ENCODE assay signal across 8 cellular contexts in the genomic region with DNA sequence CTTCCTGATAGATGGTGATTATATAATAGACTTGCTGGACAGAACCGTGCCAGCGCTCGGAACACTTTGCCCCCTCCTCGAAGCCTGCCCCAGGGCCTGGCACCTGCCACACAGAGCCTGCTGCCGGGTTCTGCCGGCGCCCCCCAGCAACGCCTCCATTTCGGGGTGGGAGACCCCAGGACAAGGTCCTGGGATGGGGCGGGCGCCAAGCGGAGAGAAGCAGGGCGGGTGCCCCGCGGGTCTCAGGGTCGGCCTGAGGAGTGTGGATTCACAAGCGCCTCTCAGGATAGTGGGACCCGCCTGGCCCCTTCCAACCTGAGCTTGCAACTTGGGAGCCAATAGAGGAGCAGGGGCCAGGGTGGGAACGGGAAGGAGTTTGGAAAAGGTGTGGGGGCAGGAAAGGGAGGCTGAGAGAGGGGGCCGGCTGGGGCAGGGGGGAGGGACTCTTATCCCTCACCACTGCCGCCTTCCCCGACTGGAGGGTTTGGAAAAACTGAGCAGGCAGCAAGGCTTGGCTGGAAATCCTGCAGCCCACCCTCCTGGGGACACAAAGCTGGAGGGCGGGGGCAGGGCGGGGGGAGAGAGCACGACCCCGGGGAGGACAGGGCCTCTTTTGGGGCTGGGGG. TPM values are rescaled to one million over a fixed set of nuclear protein-coding genes. Genes with fewer than 3 reads are reported as not detected.
A peak's percentile ranks its signal among the peaks of the same experiment; 100 is the strongest.
DNase-seq lines count a peak whose midpoint lies in the region; ATAC-seq, FAIRE-seq and TF ChIP-seq lines count a peak whose summit lies in the region.

No MANE protein-coding gene starts in this region.

- peaks cover 46% of the 10 kb centered on the region for H3K4me1 Mint-ChIP-seq in Calu3 (ENCODE audit: low read depth, unreplicated experiment)

- H3K4me3 Mint-ChIP-seq in Calu3 (ENCODE audit: low read depth, unreplicated experiment) = peak overlapping the region; percentile 83

- H3K36me3 ChIP-seq in K562 (ENCODE audit: control insufficient read depth, insufficient read depth, low read length) = no peaks in the 10 kb centered on the region
- no peaks in the 10 kb centered on the region for H3K36me3 ChIP-seq in small intestine (ENCODE audit: control insufficient read depth in 2 of 2, insufficient read depth in 2 of 2, low read length in 2 of 2)

- H3K4me2 ChIP-seq in K562 (ENCODE audit: insufficient read depth, low read length) = peak overlapping the region; percentile 91

- no peak for TF ChIP-seq CTCF in Calu3 (IDR thresholded peaks at IDR 0.05; ENCODE audit: unreplicated experiment)
- TF ChIP-seq CTCF in K562 (IDR thresholded peaks at IDR 0.05 in 2 of 3, conservative IDR thresholded peaks at IDR 0.05 in 1 of 3; ENCODE audit: insufficient read depth in 2 of 3, low read depth in 1 of 3, low read length in 3 of 3) = no peak

- no peak for FAIRE-seq in K562 (lab: Jason Lieb, UNC)
- FAIRE-seq in small intestine (lab: Jason Lieb, UNC) = no peak

- H3K27ac ChIP-seq in K562 (ENCODE audit: extremely low read depth, low read depth, low read length) (peak overlapping the region; percentile 51), small intestine (ENCODE audit: low read depth in 1 of 2, low read length in 1 of 2) (peak overlapping the region; percentile 94 to 97)

- peak overlapping the region; percentile 96 for H2AFZ ChIP-seq in K562 (ENCODE audit: low read depth, low read length)

- no peak; a peak in 1 of 4 replicates for TF ChIP-seq RAD21 in K562 (CRISPR knock-in tag; conservative IDR thresholded peaks at IDR 0.05 in 1 of 2, IDR thresholded peaks at IDR 0.05 in 1 of 2)

- peaks cover 61% of the 10 kb centered on the region for H3K36me3 Mint-ChIP-seq in Calu3 (ENCODE audit: insufficient read depth, unreplicated experiment)

- H3K9me3 ChIP-seq in K562 (replicated peaks; ENCODE audit: control insufficient read depth, insufficient read depth, low read depth, low read length) = no peaks in the 10 kb centered on the region
- no peaks in the 10 kb centered on the region for H3K9me3 ChIP-seq in iPS-18c (ENCODE audit: control insufficient read depth, insufficient read depth, low read length)
- H3K9me3 ChIP-seq in small intestine (ENCODE audit: control insufficient read depth, low read depth) = no peaks in the 10 kb centered on the region

- peak overlapping the region; percentile 28 to 90; a peak in 3 of 4 replicates for H3K9ac ChIP-seq in K562 (ENCODE audit: insufficient read depth in 1 of 2, low read depth in 2 of 2, low read length in 2 of 2)

- 2% methylated on average over 19 of the region's 26 CpGs for WGBS in K562 (ENCODE audit: insufficient coverage, low coverage, missing lambda C conversion rate)
- 0 to 1% (median 0%) methylated on average over 15 to 26 of the region's 26 CpGs for WGBS in small intestine, 3 donors

- intact Hi-C loops in Calu3 (cut with micrococcal nuclease; ENCODE audit: unreplicated experiment) = loop anchor here (1.0 to 2.0 kb wide), 2 partner anchors 22 to 28 kb away; a partner anchor contains a TSS
- intact Hi-C loops in K562 (cut with micrococcal nuclease) = loop anchor here (1.0 to 5.0 kb wide), 5 partner anchors 22 to 393 kb away; a partner anchor contains a TSS

- peaks cover 17 to 53% of the 10 kb centered on the region in 2 experiments; a peak in 4 of 5 replicates for H3K4me1 ChIP-seq in K562 (replicated peaks in 1 of 2; ENCODE audit: control insufficient read depth in 2 of 2, insufficient read depth in 2 of 2, low read length in 2 of 2)
- H3K4me1 ChIP-seq in small intestine (ENCODE audit: control insufficient read depth in 2 of 2, insufficient read depth in 1 of 2, low read depth in 1 of 2, low read length in 1 of 2) = peaks cover 2% of the 10 kb centered on the region in 2 donors

- peaks cover 14% of the 10 kb centered on the region for H3K79me2 ChIP-seq in K562 (ENCODE audit: control insufficient read depth, insufficient read depth, low read length)

- peak overlapping the region; percentile 64 for H3K4me3 ChIP-seq in K562
- peak overlapping the region; percentile 91 for H3K4me3 ChIP-seq in iPS-18c (ENCODE audit: insufficient read depth, low read depth, low read length)
- H3K4me3 ChIP-seq in small intestine (ENCODE audit: low read depth in 1 of 2, low read length in 2 of 2) = peak overlapping the region; percentile 73 to 81

- peak; percentile 0 for ATAC-seq in HG02798 (IDR thresholded peaks at IDR 0.05; ENCODE audit: poor library complexity, unreplicated experiment)
- ATAC-seq in K562 = peak; percentile 36
- no peak for ATAC-seq in HG02938 (IDR thresholded peaks at IDR 0.05; ENCODE audit: unreplicated experiment)

- no peaks in the 10 kb centered on the region for H4K20me1 ChIP-seq in K562 (replicated peaks; ENCODE audit: control insufficient read depth, insufficient read depth, low read length)

- TF ChIP-seq POLR2A in K562 (conservative IDR thresholded peaks at IDR 0.05) = no peak

- no peaks in the 10 kb centered on the region for H3K9me3 Mint-ChIP-seq in Calu3 (ENCODE audit: low read depth, unreplicated experiment)

- DNase-seq in Calu3 (peak; percentile 37), RPMI7951 (ENCODE audit: low read depth) (peak; percentile 66), K562 (ENCODE audit: extremely low read depth in 1 of 4, low spot score in 3 of 4) (peak; percentile 58 to 70 (median 61)), small intestine (peak; percentile 57), NAMALWA (ENCODE audit: low spot score) (no peak)

- H3K27me3 Mint-ChIP-seq in Calu3 (ENCODE audit: unreplicated experiment) = no peaks in the 10 kb centered on the region

- no peak for TF ChIP-seq EP300 in K562 (IDR thresholded peaks at IDR 0.05; ENCODE audit: low read length)

- BruUV-seq in Calu3 (replicated peaks; lab: Mats Ljungman, UMichigan) (no TSS peak), K562 (replicated peaks; lab: Mats Ljungman, UMichigan) (no TSS peak)

- H3K9me1 ChIP-seq in K562 (ENCODE audit: control insufficient read depth, insufficient read depth, low read length) = no peaks in the 10 kb centered on the region

- H3K27me3 ChIP-seq in K562 (ENCODE audit: control insufficient read depth in 2 of 2, insufficient read depth in 2 of 2, low read length in 2 of 2) (no peaks in the 10 kb centered on the region), small intestine (ENCODE audit: control insufficient read depth in 2 of 2, insufficient read depth in 2 of 2, low read length in 2 of 2) (no peaks in the 10 kb centered on the region)

- in situ Hi-C loops in K562 (cut with MboI) = no loop called here

- POLR2A ChIA-PET in K562 (lab: Yijun Ruan, JAX) = interaction anchor here (0.7 to 1.6 kb wide), 3 partner anchors 18 to 272 kb away, joined by 3 to 5 read pairs (median 3); no protein-coding TSS in a partner anchor

- CTCF ChIA-PET in Calu3 (lab: Charles Lee) = interaction anchor here (0.6 to 2.0 kb wide), 5 partner anchors 17 to 294 kb away, joined by 3 to 9 read pairs (median 7); no protein-coding TSS in a partner anchor
- CTCF ChIA-PET in K562 (lab: Yijun Ruan, JAX; ENCODE audit: low intra/inter-chr PET ratio) = interaction anchor here (0.6 to 3.5 kb wide), 6 partner anchors 22 to 269 kb away, joined by 3 to 25 read pairs (median 4); a partner anchor contains a TSS

- peak overlapping the region; percentile 90 for H3K27ac Mint-ChIP-seq in Calu3 (ENCODE audit: unreplicated experiment)

RNA-seq across cellular contexts. Expression of a gene that starts 3.3 kb away (rescaled TPM):
- total RNA-seq in Calu3 (2022) = 57.9 and 68.4 TPM in 2 replicates
- total RNA-seq in RPMI7951 (2014; rRNA removed; shearing (Covaris generic)) = 11.1 and 13.8 TPM in 2 replicates
- 10.2 and 17.0 TPM in 2 replicates for total RNA-seq in K562 (2011; cell fraction: chromatin; rRNA removed; ENCODE audit: low replicate concordance)
- total RNA-seq in K562 (2011; cell fraction: nucleolus; rRNA removed) = 8.0 and 8.2 TPM in 2 replicates
- 8.4 and 9.2 TPM in 2 replicates for total RNA-seq in K562 (2011; cell fraction: nucleoplasm; rRNA removed)
- 2.6 and 3.3 TPM in 2 replicates for total RNA-seq in K562 (2014; rRNA removed)
- 0.38 and 0.76 TPM in 2 replicates for total RNA-seq in K562 (2014; rRNA removed; fragmentation: Illumina TruSeq; extraction: Trizol)
- total RNA-seq in K562 (2015; rRNA removed; fragmentation: Illumina TruSeq; extraction: Trizol) = 2.2 and 2.5 TPM in 2 replicates
- total RNA-seq in K562 (2021) = 14.6 and 17.9 TPM in 2 replicates
- 0.61 and 1.3 TPM in 2 replicates for polyA plus RNA-seq in K562 (2011; rRNA removed)
- 0.52 and 2.5 TPM in 2 replicates for polyA plus RNA-seq in K562 (2011; cell fraction: cytosol; rRNA removed)
- 6.3 and 14.0 TPM in 2 replicates for polyA plus RNA-seq in K562 (2011; cell fraction: nucleus; rRNA removed)
- polyA plus RNA-seq in K562 (2012) = 9.7 and 9.9 TPM in 2 replicates
- 7.6 and 10.1 TPM in 2 replicates for polyA plus RNA-seq in K562 (2014; fragmentation: Illumina TruSeq; extraction: Trizol)
- polyA plus RNA-seq in K562 (2014; fragmentation: Nextera tagmentation; extraction: Ambion mirVana) = under 1 TPM; 0.01 to 0.03 TPM
- polyA plus RNA-seq in K562 (2014; rRNA removed) = 4.8 and 5.3 TPM in 2 replicates
- polyA minus RNA-seq in K562 (2011; rRNA and poly(A)+ RNA removed) = 0.33 and 0.60 TPM in 2 replicates
- polyA minus RNA-seq in K562 (2011; cell fraction: cytosol; rRNA and poly(A)+ RNA removed) = 4.6 and 5.6 TPM in 2 replicates
- polyA minus RNA-seq in K562 (2011; cell fraction: nucleus; rRNA and poly(A)+ RNA removed) = 3.8 and 4.8 TPM in 2 replicates
- 10 to 100 TPM; 11.6 to 23.5 (median 14.3) TPM for polyA plus RNA-seq in small intestine

RNA-seq across cellular contexts. Expression of a gene that starts 27.1 kb away (rescaled TPM):
- 3.5 and 5.2 TPM in 2 replicates for total RNA-seq in Calu3 (2022)
- not detected in 2 replicates for total RNA-seq in RPMI7951 (2014; rRNA removed; shearing (Covaris generic))
- total RNA-seq in K562 (2011; cell fraction: chromatin; rRNA removed; ENCODE audit: low replicate concordance) = not detected in 2 replicates
- total RNA-seq in K562 (2011; cell fraction: nucleolus; rRNA removed) = not detected in 2 replicates
- not detected in 2 replicates for total RNA-seq in K562 (2011; cell fraction: nucleoplasm; rRNA removed)
- not detected in 2 replicates for total RNA-seq in K562 (2014; rRNA removed)
- total RNA-seq in K562 (2014; rRNA removed; fragmentation: Illumina TruSeq; extraction: Trizol) = not detected in 2 replicates
- total RNA-seq in K562 (2015; rRNA removed; fragmentation: Illumina TruSeq; extraction: Trizol) = not detected in 2 replicates
- total RNA-seq in K562 (2021) = not detected in 2 replicates
- polyA plus RNA-seq in K562 (2011; rRNA removed) = not detected in 2 replicates
- not detected in 2 replicates for polyA plus RNA-seq in K562 (2011; cell fraction: cytosol; rRNA removed)
- not detected in 2 replicates for polyA plus RNA-seq in K562 (2011; cell fraction: nucleus; rRNA removed)
- polyA plus RNA-seq in K562 (2012) = not detected in 2 replicates
- polyA plus RNA-seq in K562 (2014; fragmentation: Illumina TruSeq; extraction: Trizol) = not detected in 2 replicates
- polyA plus RNA-seq in K562 (2014; fragmentation: Nextera tagmentation; extraction: Ambion mirVana) = not detected
- not detected in 2 replicates for polyA plus RNA-seq in K562 (2014; rRNA removed)
- not detected in 2 replicates for polyA minus RNA-seq in K562 (2011; rRNA and poly(A)+ RNA removed)
- not detected in 2 replicates for polyA minus RNA-seq in K562 (2011; cell fraction: cytosol; rRNA and poly(A)+ RNA removed)
- not detected in 2 replicates for polyA minus RNA-seq in K562 (2011; cell fraction: nucleus; rRNA and poly(A)+ RNA removed)
- polyA plus RNA-seq in small intestine = not detected

RNA-seq across cellular contexts. Expression of a gene that starts 42.6 kb away (rescaled TPM):
- total RNA-seq in Calu3 (2022) (not detected in 2 replicates), K562 (2014; rRNA removed) (not detected in 2 replicates), K562 (2014; rRNA removed; fragmentation: Illumina TruSeq; extraction: Trizol) (not detected in 2 replicates), K562 (2015; rRNA removed; fragmentation: Illumina TruSeq; extraction: Trizol) (not detected in 2 replicates), K562 (2021) (not detected in 2 replicates)
- not detected in 2 replicates for total RNA-seq in RPMI7951 (2014; rRNA removed; shearing (Covaris generic))
- total RNA-seq in K562 (2011; cell fraction: chromatin; rRNA removed; ENCODE audit: low replicate concordance) = not detected in 2 replicates
- total RNA-seq in K562 (2011; cell fraction: nucleolus; rRNA removed) = not detected in 2 replicates
- not detected in 2 replicates for total RNA-seq in K562 (2011; cell fraction: nucleoplasm; rRNA removed)
- polyA plus RNA-seq in K562 (2011; rRNA removed) (not detected in 2 replicates), K562 (2014; fragmentation: Illumina TruSeq; extraction: Trizol) (not detected in 2 replicates), K562 (2014; fragmentation: Nextera tagmentation; extraction: Ambion mirVana) (not detected), K562 (2014; rRNA removed) (not detected in 2 replicates), small intestine (not detected)
- polyA plus RNA-seq in K562 (2011; cell fraction: cytosol; rRNA removed) = not detected in 2 replicates
- not detected in 2 replicates for polyA plus RNA-seq in K562 (2011; cell fraction: nucleus; rRNA removed)
- not detected in 2 replicates for polyA plus RNA-seq in K562 (2012)
- not detected in 2 replicates for polyA minus RNA-seq in K562 (2011; rRNA and poly(A)+ RNA removed)
- polyA minus RNA-seq in K562 (2011; cell fraction: cytosol; rRNA and poly(A)+ RNA removed) = not detected in 2 replicates
- not detected in 2 replicates for polyA minus RNA-seq in K562 (2011; cell fraction: nucleus; rRNA and poly(A)+ RNA removed)

RNA-seq across cellular contexts. Expression of a gene that starts 45.3 kb away (rescaled TPM):
- total RNA-seq in Calu3 (2022) = not detected in 2 replicates
- total RNA-seq in RPMI7951 (2014; rRNA removed; shearing (Covaris generic)) = not detected in 2 replicates
- not detected in 2 replicates for total RNA-seq in K562 (2011; cell fraction: chromatin; rRNA removed; ENCODE audit: low replicate concordance)
- total RNA-seq in K562 (2011; cell fraction: nucleolus; rRNA removed) = not detected in 2 replicates
- not detected in 2 replicates for total RNA-seq in K562 (2011; cell fraction: nucleoplasm; rRNA removed)
- total RNA-seq in K562 (2014; rRNA removed) = not detected in 2 replicates
- total RNA-seq in K562 (2014; rRNA removed; fragmentation: Illumina TruSeq; extraction: Trizol) = not detected in 2 replicates
- total RNA-seq in K562 (2015; rRNA removed; fragmentation: Illumina TruSeq; extraction: Trizol) = not detected in 2 replicates
- 0.04 TPM in 1 of 2 replicates, not detected in the other for total RNA-seq in K562 (2021)
- polyA plus RNA-seq in K562 (2011; rRNA removed) = not detected in 2 replicates
- polyA plus RNA-seq in K562 (2011; cell fraction: cytosol; rRNA removed) = 0.03 TPM in 1 of 2 replicates, not detected in the other
- polyA plus RNA-seq in K562 (2011; cell fraction: nucleus; rRNA removed) = not detected in 2 replicates
- polyA plus RNA-seq in K562 (2012) = not detected in 2 replicates
- not detected in 2 replicates for polyA plus RNA-seq in K562 (2014; fragmentation: Illumina TruSeq; extraction: Trizol)
- under 1 TPM; 0.03 to 0.06 TPM for polyA plus RNA-seq in K562 (2014; fragmentation: Nextera tagmentation; extraction: Ambion mirVana)
- not detected in 2 replicates for polyA plus RNA-seq in K562 (2014; rRNA removed)
- polyA minus RNA-seq in K562 (2011; rRNA and poly(A)+ RNA removed) = not detected in 2 replicates
- polyA minus RNA-seq in K562 (2011; cell fraction: cytosol; rRNA and poly(A)+ RNA removed) = not detected in 2 replicates
- polyA minus RNA-seq in K562 (2011; cell fraction: nucleus; rRNA and poly(A)+ RNA removed) = not detected in 2 replicates
- polyA plus RNA-seq in small intestine = under 1 TPM; 0.22 to 0.61 (median 0.54) TPM
